In genomic region chr19:35644206-35644986, GRCh38 we compare ENCODE assay signal across 8 cellular contexts. TPM values are rescaled to one million over a fixed set of nuclear protein-coding genes. Genes with fewer than 3 reads are reported as not detected.
DNase-seq lines count a peak whose midpoint lies in the region; ATAC-seq and TF ChIP-seq lines count a peak whose summit lies in the region.

No MANE protein-coding gene starts in this region.

- H3K27ac ChIP-seq in cingulate gyrus (ENCODE audit: low read depth, low read length) = peak overlapping the region; percentile 60

- CTCF ChIA-PET in activated CD4-positive, alpha-beta T cell treated with anti-CD3 and anti-CD28 coated beads for 36 hours (lab: Charles Lee) = interaction anchor here (0.5 to 1.4 kb wide), 4 partner anchors 33 to 104 kb away, joined by 3 read pairs; partner anchors contain the start of gene LIN37

- no peak for TF ChIP-seq CTCF in AG09319 (IDR thresholded peaks at IDR 0.05; ENCODE audit: low read depth, low read length)

- ATAC-seq in GM19035 (IDR thresholded peaks at IDR 0.05; ENCODE audit: unreplicated experiment) (peak; percentile 64), HG03342 (IDR thresholded peaks at IDR 0.05; ENCODE audit: unreplicated experiment) (peak; percentile 68), left colon (peak; percentile 80)
- peak; percentile 86 for ATAC-seq in activated CD4-positive, alpha-beta T cell treated with anti-CD3 and anti-CD28 coated beads for 36 hours

- peak overlapping the region; percentile 77 for H3K4me3 Mint-ChIP-seq in activated CD4-positive, alpha-beta T cell treated with anti-CD3 and anti-CD28 coated beads for 36 hours

- intact Hi-C loops in activated CD4-positive, alpha-beta T cell treated with anti-CD3 and anti-CD28 coated beads for 36 hours (cut with DNase I, micrococcal nuclease) = loop anchor here (1.0 to 10.0 kb wide), 13 partner anchors 16 to 496 kb away; partner anchors contain the start of genes ALKBH6 (in 1 of the 2), ARHGAP33 (in 1 of the 2), CAPNS1 (in 1 of the 2) and FXYD5 (in 1 of the 2)
- intact Hi-C loops in left colon (cut with DNase I, micrococcal nuclease) = no loop called here

- no peaks in the 10 kb centered on the region for H3K27me3 Mint-ChIP-seq in activated CD4-positive, alpha-beta T cell treated with anti-CD3 and anti-CD28 coated beads for 36 hours

- H3K27ac Mint-ChIP-seq in activated CD4-positive, alpha-beta T cell treated with anti-CD3 and anti-CD28 coated beads for 36 hours = peak overlapping the region; percentile 83

- DNase-seq in AG09319 (ENCODE audit: extremely low read depth, low read depth) (peak; percentile 70), NCI-H510A treated with DMSO at 0.1 percent for 48 hours (lab: John Stamatoyannopoulos, UW) (peak; percentile 92), left colon (peak; percentile 96 to 99)
- peak; percentile 98 for DNase-seq in activated CD4-positive, alpha-beta T cell treated with anti-CD3 and anti-CD28 coated beads for 36 hours
- peak; percentile 91 to 97 (median 92) for DNase-seq in stimulated activated CD4-positive, alpha-beta T cell treated with anti-CD3 and anti-CD28 coated beads, Interleukin-1b, Interleukin-23, amount 100 ng/mL, for 24 hours (ENCODE audit: low read depth in 4 of 4, low spot score in 1 of 4)

- peaks cover 40% of the 10 kb centered on the region for H3K4me1 Mint-ChIP-seq in activated CD4-positive, alpha-beta T cell treated with anti-CD3 and anti-CD28 coated beads for 36 hours

- H3K9me3 Mint-ChIP-seq in activated CD4-positive, alpha-beta T cell treated with anti-CD3 and anti-CD28 coated beads for 36 hours (ENCODE audit: low read depth) = no peaks in the 10 kb centered on the region

- H3K36me3 Mint-ChIP-seq in activated CD4-positive, alpha-beta T cell treated with anti-CD3 and anti-CD28 coated beads for 36 hours (ENCODE audit: low read depth) = peaks cover 3% of the 10 kb centered on the region

- POLR2A ChIA-PET in activated CD4-positive, alpha-beta T cell treated with anti-CD3 and anti-CD28 coated beads for 36 hours (lab: Charles Lee) = interaction anchor here (1.5 to 1.7 kb wide), 2 partner anchors 67 to 69 kb away, joined by 4 to 7 read pairs; no protein-coding TSS in a partner anchor

RNA-seq across cellular contexts. Expression of gene ETV2, which starts 2.9 kb away (rescaled TPM):
- total RNA-seq in activated CD4-positive, alpha-beta T cell treated with anti-CD3 and anti-CD28 coated beads for 36 hours = 1 to 10 TPM in 1 of 2 experiments, under 1 TPM in 1; 0.37 to 1.1 TPM
- 1 to 10 TPM in 1 of 2 donors, under 1 TPM in 1; 0.87 to 1.7 TPM for total RNA-seq in left colon

RNA-seq across cellular contexts. Expression of gene COX6B1, which starts 3.7 kb away (rescaled TPM):
- 100 to 1,000 TPM; 385 to 437 TPM for total RNA-seq in activated CD4-positive, alpha-beta T cell treated with anti-CD3 and anti-CD28 coated beads for 36 hours
- total RNA-seq in left colon = 100 to 1,000 TPM; 725 to 901 TPM

RNA-seq across cellular contexts. Expression of gene RBM42, which starts 15.6 kb away (rescaled TPM):
- 10 to 100 TPM; 87.5 to 94.4 TPM for total RNA-seq in activated CD4-positive, alpha-beta T cell treated with anti-CD3 and anti-CD28 coated beads for 36 hours
- 10 to 100 TPM; 66.5 to 73.7 TPM for total RNA-seq in left colon

RNA-seq across cellular contexts. Expression of gene UPK1A, which starts 21.9 kb away (rescaled TPM):
- total RNA-seq in activated CD4-positive, alpha-beta T cell treated with anti-CD3 and anti-CD28 coated beads for 36 hours = 1 to 10 TPM; 1.2 to 1.8 TPM
- total RNA-seq in left colon = under 1 TPM; 0.20 to 0.27 TPM

RNA-seq across cellular contexts. Expression of gene HAUS5, which starts 31.9 kb away (rescaled TPM):
- total RNA-seq in activated CD4-positive, alpha-beta T cell treated with anti-CD3 and anti-CD28 coated beads for 36 hours = 10 to 100 TPM; 39.7 to 41.0 TPM
- 1 to 10 TPM; 5.0 to 7.7 TPM for total RNA-seq in left colon

Comparison
In these comparisons a context has a peak if more than half of its experiments do, and no peak if none do; other contexts are left out.
1. Peak in every context shown above with its lines: DNase-seq, ATAC-seq and H3K27ac ChIP-seq.
2. intact Hi-C loops: an anchor here in activated CD4-positive, alpha-beta T cell treated with anti-CD3 and anti-CD28 coated beads for 36 hours (1.0 to 10.0 kb wide); none called in left colon.